1 cellular context compared by ENCODE assay signal in genomic region chr5:96919754-96920197, GRCh38.
TF ChIP-seq lines count a peak whose summit lies in the region.

No MANE protein-coding gene starts in this region.

TF ChIP-seq in GM12878, 131 proteins besides CTCF, POLR2A, EP300 and RAD21 (continued from another document and continues in another):
- TF ChIP-seq CUX1 (IDR thresholded peaks at IDR 0.05; ENCODE audit: insufficient replicate concordance, low read depth, low read length) (peak; percentile 46), YY1 (IDR thresholded peaks at IDR 0.05; ENCODE audit: low read depth, low read length) (peak; percentile 57; the same call in 1 of the 2 replicates), KAT2A (conservative IDR thresholded peaks at IDR 0.05; ENCODE audit: control insufficient read depth, low read depth, low read length) (no peak), RELB (IDR thresholded peaks at IDR 0.05; ENCODE audit: low read depth) (no peak; the same call in none of the 2 replicates), BCL11A (IDR thresholded peaks at IDR 0.05; ENCODE audit: low read depth, low read length) (no peak), ZBED1 (IDR thresholded peaks at IDR 0.05; ENCODE audit: borderline replicate concordance) (no peak; the same call in 1 of the 2 replicates), CREM (IDR thresholded peaks at IDR 0.05; ENCODE audit: low read depth) (peak; percentile 61; the same call in 1 of the 2 replicates), BCL3 (IDR thresholded peaks at IDR 0.05; ENCODE audit: borderline replicate concordance, insufficient read depth, low read depth, low read length, poor library complexity, severe bottlenecking) (peak; percentile 75), ETV6 (conservative IDR thresholded peaks at IDR 0.05 in 1 of 2, IDR thresholded peaks at IDR 0.05 in 1 of 2; ENCODE audit: borderline replicate concordance in 1 of 2, low read depth in 1 of 2) (peak in 1 of 2 experiments; percentile 58; a peak in 1 of 4 replicates), WRNIP1 (IDR thresholded peaks at IDR 0.05; ENCODE audit: borderline replicate concordance, low read depth, low read length) (no peak), ZZZ3 (IDR thresholded peaks at IDR 0.05; ENCODE audit: control insufficient read depth, insufficient read length, low read depth) (no peak), ATF3 (IDR thresholded peaks at IDR 0.05; ENCODE audit: borderline replicate concordance, extremely low read depth, low read depth, low read length) (no peak), SREBF2 (IDR thresholded peaks at IDR 0.05; ENCODE audit: low read length) (no peak), HDGF (IDR thresholded peaks at IDR 0.05) (0 out of 2 replicates have a peak, but pooled peaks have one; percentile 52), ZSCAN29 (IDR thresholded peaks at IDR 0.05) (no peak), NRF1 (conservative IDR thresholded peaks at IDR 0.05; ENCODE audit: low read depth, low read length) (no peak), ELK1 (IDR thresholded peaks at IDR 0.05; ENCODE audit: low read depth, low read length) (no peak), ESRRA (IDR thresholded peaks at IDR 0.05; ENCODE audit: low read length) (no peak), RUNX3 (IDR thresholded peaks at IDR 0.05; ENCODE audit: low read length) (peak; percentile 91), ZNF24 (IDR thresholded peaks at IDR 0.05) (no peak), MEF2A (IDR thresholded peaks at IDR 0.05; ENCODE audit: insufficient read depth, low read depth, low read length) (peak; percentile 71; the same call in 1 of the 2 replicates), BMI1 (IDR thresholded peaks at IDR 0.05; ENCODE audit: borderline replicate concordance) (no peak), STAT1 (conservative IDR thresholded peaks at IDR 0.05) (no peak), SPI1 (IDR thresholded peaks at IDR 0.05; ENCODE audit: borderline replicate concordance, insufficient read depth, low read depth, low read length) (no peak), HSF1 (IDR thresholded peaks at IDR 0.05; ENCODE audit: low read depth, low read length) (no peak), CHD2 (IDR thresholded peaks at IDR 0.05; ENCODE audit: borderline replicate concordance, low read depth, low read length) (no peak), FOXM1 (IDR thresholded peaks at IDR 0.05; ENCODE audit: low read depth, low read length) (peak; percentile 84; the same call in 1 of the 2 replicates), MTA2 (IDR thresholded peaks at IDR 0.05; ENCODE audit: low read depth) (peak; percentile 63), SRF (IDR thresholded peaks at IDR 0.05; ENCODE audit: low read depth in 2 of 2, low read length in 2 of 2) (0 out of 4 replicates have a peak, but pooled peaks of 1 of the 2 experiments have one; percentile 34), POU2F2 (IDR thresholded peaks at IDR 0.05; ENCODE audit: borderline replicate concordance, low read depth, low read length) (peak; percentile 93), E2F4 (IDR thresholded peaks at IDR 0.05; ENCODE audit: low read depth, low read length) (no peak), MTA3 (IDR thresholded peaks at IDR 0.05; ENCODE audit: borderline replicate concordance, low read length) (peak; percentile 77), NFYA (IDR thresholded peaks at IDR 0.05; ENCODE audit: borderline replicate concordance, low read depth, low read length) (no peak), TARDBP (IDR thresholded peaks at IDR 0.05; ENCODE audit: borderline replicate concordance) (no peak), CREB1 (IDR thresholded peaks at IDR 0.05; ENCODE audit: low read depth) (peak; percentile 27; the same call in 1 of the 2 replicates), SMARCA5 (IDR thresholded peaks at IDR 0.05) (no peak), TCF12 (IDR thresholded peaks at IDR 0.05; ENCODE audit: low read depth, low read length) (no peak), ASH2L (IDR thresholded peaks at IDR 0.05; ENCODE audit: borderline replicate concordance, low read depth) (no peak), RELA (IDR thresholded peaks at IDR 0.05; ENCODE audit: borderline replicate concordance, partially characterized antibody) (no peak), MYC (IDR thresholded peaks at IDR 0.05; ENCODE audit: insufficient read depth, insufficient read length, insufficient replicate concordance, low read length, severe bottlenecking) (no peak), ZBTB4 (CRISPR knock-in tag; IDR thresholded peaks at IDR 0.05) (no peak), SKIL (IDR thresholded peaks at IDR 0.05; ENCODE audit: low read depth, poor library complexity, severe bottlenecking) (peak; percentile 67), IRF4 (IDR thresholded peaks at IDR 0.05; ENCODE audit: low read depth, low read length) (peak; percentile 72)
